In genomic region chr2:237815637-237816036, GRCh38 we compare ENCODE assay signal across 20 cellular contexts. TPM values are rescaled to one million over a fixed set of nuclear protein-coding genes. Genes with fewer than 3 reads are reported as not detected.
A peak's percentile ranks its signal among the peaks of the same experiment; 100 is the strongest.
DNase-seq lines count a peak whose midpoint lies in the region; ATAC-seq and TF ChIP-seq lines count a peak whose summit lies in the region.
"Had no signal": no experiment of that assay in that cellular context is flagged by ENCODE, and none has a peak within 500 bp of the region (broad histone marks: within the 10 kb centered on the region; RNA-seq: fewer than 3 reads in every experiment).

No MANE protein-coding gene starts in this region.

- peak; percentile 37 for ATAC-seq in activated CD8-positive, alpha-beta T cell treated with anti-CD3 and anti-CD28 coated beads for 36 hours
- no peak for ATAC-seq in activated CD8-positive, alpha-beta T cell treated with anti-CD3 and anti-CD28 coated beads, Interleukin-2, amount 10 ng/mL, durations not matched to agents 7 days and 5 days
- peak; percentile 46 for ATAC-seq in activated naive CD8-positive, alpha-beta T cell treated with anti-CD3 and anti-CD28 coated beads, Interleukin-2, amount 50 U/mL, for 24 hours
- ATAC-seq in T-helper 17 cell, result no peak
- peak; percentile 54 for ATAC-seq in stimulated activated memory B cell treated with anti-CD40 and anti-IgM and Interleukin-4, amounts not matched to agents 10 μg/mL and 1 μg/mL and 100 μg/mL, for 72 hours
- no peak for ATAC-seq in HG03469 (IDR thresholded peaks at IDR 0.05; ENCODE audit: unreplicated experiment)
- ATAC-seq: GM23338, HepG2 had no signal

- no peak overlapping the region for H3K4me3 Mint-ChIP-seq in activated CD8-positive, alpha-beta T cell treated with anti-CD3 and anti-CD28 coated beads for 36 hours
- no peak overlapping the region for H3K4me3 Mint-ChIP-seq in activated CD8-positive, alpha-beta T cell treated with anti-CD3 and anti-CD28 coated beads, Interleukin-2, amount 10 ng/mL, durations not matched to agents 7 days and 5 days
- no peak overlapping the region for H3K4me3 Mint-ChIP-seq in activated naive CD8-positive, alpha-beta T cell treated with anti-CD3 and anti-CD28 coated beads, Interleukin-2, amount 50 U/mL, for 24 hours
- H3K4me3 Mint-ChIP-seq in activated naive CD8-positive, alpha-beta T cell treated with anti-CD3 and anti-CD28 coated beads for 36 hours, result no peak overlapping the region
- peak overlapping the region; percentile 19 for H3K4me3 Mint-ChIP-seq in T-helper 17 cell
- H3K4me3 Mint-ChIP-seq in stimulated activated memory B cell treated with anti-CD40 and anti-IgM and Interleukin-4, amounts not matched to agents 10 μg/mL and 1 μg/mL and 100 μg/mL, for 72 hours, result no peak overlapping the region
- H3K4me3 Mint-ChIP-seq: CD8-positive, alpha-beta memory T cell; GM23338 had no signal

- no peak for DNase-seq in activated CD8-positive, alpha-beta T cell treated with anti-CD3 and anti-CD28 coated beads for 36 hours
- DNase-seq in activated CD8-positive, alpha-beta T cell treated with anti-CD3 and anti-CD28 coated beads, Interleukin-2, amount 10 ng/mL, durations not matched to agents 7 days and 5 days, result no peak
- no peak for DNase-seq in activated naive CD8-positive, alpha-beta T cell treated with anti-CD3 and anti-CD28 coated beads, Interleukin-2, amount 50 U/mL, for 24 hours
- no peak for DNase-seq in activated naive CD8-positive, alpha-beta T cell treated with anti-CD3 and anti-CD28 coated beads for 36 hours
- DNase-seq in T-helper 17 cell (no peak), DMS 273 (lab: John Stamatoyannopoulos, UW; ENCODE audit: unreplicated experiment) (no peak)
- DNase-seq: CD8-positive, alpha-beta memory T cell; DMS53; GDM1; KG1; NCI-H1092 treated with DMSO at 0.1 percent for 48 hours; NCI-H1436 treated with DMSO at 0.1 percent for 48 hours; NCI-H1930; NCI-H510A; SHP77 treated with DMSO at 0.1 percent for 48 hours had no signal

- intact Hi-C loops in activated CD8-positive, alpha-beta T cell treated with anti-CD3 and anti-CD28 coated beads for 36 hours (cut with micrococcal nuclease), result no loop called here

- H3K27me3 Mint-ChIP-seq in activated CD8-positive, alpha-beta T cell treated with anti-CD3 and anti-CD28 coated beads for 36 hours, result no peaks in the 10 kb centered on the region
- H3K27me3 Mint-ChIP-seq in activated CD8-positive, alpha-beta T cell treated with anti-CD3 and anti-CD28 coated beads, Interleukin-2, amount 10 ng/mL, durations not matched to agents 7 days and 5 days (ENCODE audit: low read depth), result peaks cover 24% of the 10 kb centered on the region
- H3K27me3 Mint-ChIP-seq in activated naive CD8-positive, alpha-beta T cell treated with anti-CD3 and anti-CD28 coated beads, Interleukin-2, amount 50 U/mL, for 24 hours, result peaks cover 2% of the 10 kb centered on the region
- H3K27me3 Mint-ChIP-seq in activated naive CD8-positive, alpha-beta T cell treated with anti-CD3 and anti-CD28 coated beads for 36 hours, result no peaks in the 10 kb centered on the region
- no peaks in the 10 kb centered on the region for H3K27me3 Mint-ChIP-seq in T-helper 17 cell
- no peaks in the 10 kb centered on the region for H3K27me3 Mint-ChIP-seq in stimulated activated memory B cell treated with anti-CD40 and anti-IgM and Interleukin-4, amounts not matched to agents 10 μg/mL and 1 μg/mL and 100 μg/mL, for 72 hours
- H3K27me3 Mint-ChIP-seq: CD8-positive, alpha-beta memory T cell had no signal

- no peak for TF ChIP-seq CTCF in activated CD8-positive, alpha-beta T cell treated with anti-CD3 and anti-CD28 coated beads for 36 hours (IDR thresholded peaks at IDR 0.05)

- H3K9me3 Mint-ChIP-seq in activated CD8-positive, alpha-beta T cell treated with anti-CD3 and anti-CD28 coated beads for 36 hours, result no peaks in the 10 kb centered on the region
- no peaks in the 10 kb centered on the region for H3K9me3 Mint-ChIP-seq in activated CD8-positive, alpha-beta T cell treated with anti-CD3 and anti-CD28 coated beads, Interleukin-2, amount 10 ng/mL, durations not matched to agents 7 days and 5 days (ENCODE audit: insufficient read depth)
- no peaks in the 10 kb centered on the region for H3K9me3 Mint-ChIP-seq in activated naive CD8-positive, alpha-beta T cell treated with anti-CD3 and anti-CD28 coated beads, Interleukin-2, amount 50 U/mL, for 24 hours
- H3K9me3 Mint-ChIP-seq in activated naive CD8-positive, alpha-beta T cell treated with anti-CD3 and anti-CD28 coated beads for 36 hours, result no peaks in the 10 kb centered on the region
- no peaks in the 10 kb centered on the region for H3K9me3 Mint-ChIP-seq in stimulated activated memory B cell treated with anti-CD40 and anti-IgM and Interleukin-4, amounts not matched to agents 10 μg/mL and 1 μg/mL and 100 μg/mL, for 72 hours
- H3K9me3 Mint-ChIP-seq: CD8-positive, alpha-beta memory T cell; GM23338 had no signal

- H3K36me3 Mint-ChIP-seq in activated CD8-positive, alpha-beta T cell treated with anti-CD3 and anti-CD28 coated beads for 36 hours (ENCODE audit: low read depth), result no peaks in the 10 kb centered on the region
- no peaks in the 10 kb centered on the region for H3K36me3 Mint-ChIP-seq in activated CD8-positive, alpha-beta T cell treated with anti-CD3 and anti-CD28 coated beads, Interleukin-2, amount 10 ng/mL, durations not matched to agents 7 days and 5 days (ENCODE audit: low read depth)
- no peaks in the 10 kb centered on the region for H3K36me3 Mint-ChIP-seq in activated naive CD8-positive, alpha-beta T cell treated with anti-CD3 and anti-CD28 coated beads, Interleukin-2, amount 50 U/mL, for 24 hours (ENCODE audit: low read depth)
- H3K36me3 Mint-ChIP-seq in activated naive CD8-positive, alpha-beta T cell treated with anti-CD3 and anti-CD28 coated beads for 36 hours, result no peaks in the 10 kb centered on the region
- no peaks in the 10 kb centered on the region for H3K36me3 Mint-ChIP-seq in T-helper 17 cell (ENCODE audit: low read depth)
- no peaks in the 10 kb centered on the region for H3K36me3 Mint-ChIP-seq in stimulated activated memory B cell treated with anti-CD40 and anti-IgM and Interleukin-4, amounts not matched to agents 10 μg/mL and 1 μg/mL and 100 μg/mL, for 72 hours

- POLR2A ChIA-PET in activated CD8-positive, alpha-beta T cell treated with anti-CD3 and anti-CD28 coated beads for 36 hours (lab: Charles Lee), result no interaction called here
- POLR2A ChIA-PET in activated CD8-positive, alpha-beta T cell treated with anti-CD3 and anti-CD28 coated beads, Interleukin-2, amount 10 ng/mL, durations not matched to agents 7 days and 5 days (lab: Charles Lee), result no interaction called here

- H3K4me1 Mint-ChIP-seq in activated CD8-positive, alpha-beta T cell treated with anti-CD3 and anti-CD28 coated beads for 36 hours (ENCODE audit: low read depth), result peaks cover 3% of the 10 kb centered on the region
- H3K4me1 Mint-ChIP-seq in activated CD8-positive, alpha-beta T cell treated with anti-CD3 and anti-CD28 coated beads, Interleukin-2, amount 10 ng/mL, durations not matched to agents 7 days and 5 days (ENCODE audit: low read depth), result no peaks in the 10 kb centered on the region
- H3K4me1 Mint-ChIP-seq in activated naive CD8-positive, alpha-beta T cell treated with anti-CD3 and anti-CD28 coated beads, Interleukin-2, amount 50 U/mL, for 24 hours, result peaks cover 10% of the 10 kb centered on the region
- H3K4me1 Mint-ChIP-seq in activated naive CD8-positive, alpha-beta T cell treated with anti-CD3 and anti-CD28 coated beads for 36 hours, result peaks cover 4% of the 10 kb centered on the region
- peaks cover 11% of the 10 kb centered on the region for H3K4me1 Mint-ChIP-seq in T-helper 17 cell
- H3K4me1 Mint-ChIP-seq in stimulated activated memory B cell treated with anti-CD40 and anti-IgM and Interleukin-4, amounts not matched to agents 10 μg/mL and 1 μg/mL and 100 μg/mL, for 72 hours, result peaks cover 5% of the 10 kb centered on the region
- H3K4me1 Mint-ChIP-seq: CD8-positive, alpha-beta memory T cell; GM23338 had no signal

- H3K9me3 ChIP-seq in T-helper 17 cell (ENCODE audit: control insufficient read depth, low read length, poor library complexity, severe bottlenecking), result no peaks in the 10 kb centered on the region
- H3K9me3 ChIP-seq: HAP-1 had no signal

- CTCF ChIA-PET in activated CD8-positive, alpha-beta T cell treated with anti-CD3 and anti-CD28 coated beads for 36 hours (lab: Charles Lee), result interaction anchor here (0.9 kb wide), 1 partner anchor 13 kb away, joined by 3 read pairs; no protein-coding TSS in a partner anchor
- CTCF ChIA-PET in activated CD8-positive, alpha-beta T cell treated with anti-CD3 and anti-CD28 coated beads, Interleukin-2, amount 10 ng/mL, durations not matched to agents 7 days and 5 days (lab: Charles Lee), result no interaction called here

- no peak overlapping the region for H3K27ac Mint-ChIP-seq in activated CD8-positive, alpha-beta T cell treated with anti-CD3 and anti-CD28 coated beads for 36 hours
- no peak overlapping the region for H3K27ac Mint-ChIP-seq in activated CD8-positive, alpha-beta T cell treated with anti-CD3 and anti-CD28 coated beads, Interleukin-2, amount 10 ng/mL, durations not matched to agents 7 days and 5 days
- no peak overlapping the region for H3K27ac Mint-ChIP-seq in activated naive CD8-positive, alpha-beta T cell treated with anti-CD3 and anti-CD28 coated beads, Interleukin-2, amount 50 U/mL, for 24 hours
- no peak overlapping the region for H3K27ac Mint-ChIP-seq in activated naive CD8-positive, alpha-beta T cell treated with anti-CD3 and anti-CD28 coated beads for 36 hours
- no peak overlapping the region for H3K27ac Mint-ChIP-seq in T-helper 17 cell
- H3K27ac Mint-ChIP-seq in stimulated activated memory B cell treated with anti-CD40 and anti-IgM and Interleukin-4, amounts not matched to agents 10 μg/mL and 1 μg/mL and 100 μg/mL, for 72 hours, result no peak overlapping the region
- H3K27ac Mint-ChIP-seq: CD8-positive, alpha-beta memory T cell; GM23338 had no signal

RNA-seq across cellular contexts. Expression of gene RBM44, which starts 17.1 kb away (rescaled TPM):
- total RNA-seq in activated CD8-positive, alpha-beta T cell treated with anti-CD3 and anti-CD28 coated beads for 36 hours, result under 1 TPM; 0.52 to 0.87 TPM
- under 1 TPM; 0.37 to 0.73 TPM for total RNA-seq in activated CD8-positive, alpha-beta T cell treated with anti-CD3 and anti-CD28 coated beads, Interleukin-2, amount 10 ng/mL, durations not matched to agents 7 days and 5 days
- under 1 TPM; 0.46 to 0.47 TPM for total RNA-seq in activated naive CD8-positive, alpha-beta T cell treated with anti-CD3 and anti-CD28 coated beads for 36 hours
- total RNA-seq in T-helper 17 cell, result 1 to 10 TPM; 2.2 to 4.0 TPM

RNA-seq across cellular contexts. Expression of gene RAMP1, which starts 43.8 kb away (rescaled TPM):
- 1 to 10 TPM; 1.0 to 1.4 TPM for total RNA-seq in activated CD8-positive, alpha-beta T cell treated with anti-CD3 and anti-CD28 coated beads for 36 hours
- 1 to 10 TPM; 5.8 to 5.9 TPM for total RNA-seq in activated CD8-positive, alpha-beta T cell treated with anti-CD3 and anti-CD28 coated beads, Interleukin-2, amount 10 ng/mL, durations not matched to agents 7 days and 5 days
- under 1 TPM; 0.24 to 0.25 TPM for total RNA-seq in activated naive CD8-positive, alpha-beta T cell treated with anti-CD3 and anti-CD28 coated beads for 36 hours
- total RNA-seq in T-helper 17 cell, result 1 to 10 TPM in 1 of 2 donors, not detected in 1; 1.6 TPM

Comparison
In these comparisons a context has a peak if more than half of its experiments do, and no peak if none do; other contexts are left out.
1. ATAC-seq: peak in activated CD8-positive, alpha-beta T cell treated with anti-CD3 and anti-CD28 coated beads for 36 hours (single experiment), activated naive CD8-positive, alpha-beta T cell treated with anti-CD3 and anti-CD28 coated beads, Interleukin-2, amount 50 U/mL, for 24 hours (single experiment) and stimulated activated memory B cell treated with anti-CD40 and anti-IgM and Interleukin-4, amounts not matched to agents 10 μg/mL and 1 μg/mL and 100 μg/mL, for 72 hours (single experiment); none in activated CD8-positive, alpha-beta T cell treated with anti-CD3 and anti-CD28 coated beads, Interleukin-2, amount 10 ng/mL, durations not matched to agents 7 days and 5 days (single experiment), T-helper 17 cell (single experiment) and HG03469 (single experiment).